9 cellular contexts compared by ENCODE assay signal in the genomic region with DNA sequence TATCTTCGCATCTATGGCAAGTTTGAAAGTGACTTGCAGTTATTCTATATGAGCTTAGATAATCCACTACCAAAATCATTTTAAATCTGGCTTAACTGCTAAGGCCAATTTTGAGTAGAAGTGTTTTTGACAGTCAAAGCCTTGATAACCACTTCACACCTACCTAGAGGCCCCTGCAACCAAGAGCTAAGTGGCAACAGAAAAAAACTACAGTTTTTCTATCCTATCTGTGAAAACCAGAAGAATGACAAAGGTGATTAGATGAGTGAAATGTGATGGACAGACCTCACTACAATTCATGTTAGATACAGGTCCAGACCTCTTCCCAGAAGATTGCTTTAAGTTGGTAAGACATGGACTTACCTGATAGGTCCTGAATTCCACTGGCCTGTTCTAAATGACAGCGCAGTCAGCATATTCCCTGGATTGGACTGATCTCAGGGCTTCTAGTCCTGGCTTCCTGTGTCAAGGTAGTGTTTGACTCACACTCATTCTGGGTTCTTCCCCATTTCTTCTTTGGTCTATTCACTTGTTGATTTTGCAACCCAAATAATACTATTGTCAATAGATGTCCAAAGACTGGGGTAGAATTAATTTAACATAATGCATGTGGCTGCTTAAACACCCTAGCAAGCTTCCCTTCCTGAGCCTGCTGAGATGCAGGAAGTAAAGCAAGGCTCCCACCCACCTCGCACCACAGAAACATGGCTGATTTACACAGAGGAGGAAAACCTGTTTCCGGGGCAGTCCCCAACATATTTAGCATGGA.
DNase-seq lines count a peak whose midpoint lies in the region; ATAC-seq lines count a peak whose summit lies in the region.
"Had no signal": no experiment of that assay in that cellular context is flagged by ENCODE, and none has a peak within 500 bp of the region (broad histone marks: within the 10 kb centered on the region; RNA-seq: fewer than 3 reads in every experiment).

No MANE protein-coding gene starts in this region.

- H3K4me1 Mint-ChIP-seq in activated T-cell treated with anti-CD3 and anti-CD28 coated beads, Interleukin-2, amount 50 U/mL, for 4 hours (ENCODE audit: low read depth) = peaks cover 60% of the 10 kb centered on the region

- H3K9me3 Mint-ChIP-seq in activated T-cell treated with anti-CD3 and anti-CD28 coated beads, Interleukin-2, amount 50 U/mL, for 4 hours = no peaks in the 10 kb centered on the region

- DNase-seq in activated T-cell treated with anti-CD3 and anti-CD28 coated beads, Interleukin-2, amount 50 U/mL, for 4 hours = no peak
- DNase-seq in stimulated activated CD4-positive, alpha-beta T cell treated with anti-CD3 and anti-CD28 coated beads, Interleukin-1b, Interleukin-23, amount 100 ng/mL, for 4 hours (ENCODE audit: low read depth in 2 of 2) = peak; percentile 8 to 12
- DNase-seq in HK-2 (ENCODE audit: unreplicated experiment) (no peak), NCI-H1436 treated with DMSO at 0.1 percent for 48 hours (lab: John Stamatoyannopoulos, UW) (no peak), pons (ENCODE audit: low spot score) (no peak), COR-L47 (lab: John Stamatoyannopoulos, UW) (no peak)

- H3K27me3 Mint-ChIP-seq in activated T-cell treated with anti-CD3 and anti-CD28 coated beads, Interleukin-2, amount 50 U/mL, for 4 hours (ENCODE audit: low read depth) = no peaks in the 10 kb centered on the region

- no peaks in the 10 kb centered on the region for H3K36me3 Mint-ChIP-seq in activated T-cell treated with anti-CD3 and anti-CD28 coated beads, Interleukin-2, amount 50 U/mL, for 4 hours (ENCODE audit: insufficient read depth)

- no peak overlapping the region for H3K4me3 Mint-ChIP-seq in activated T-cell treated with anti-CD3 and anti-CD28 coated beads, Interleukin-2, amount 50 U/mL, for 4 hours

- peak; percentile 51 for ATAC-seq in GM18868 (IDR thresholded peaks at IDR 0.05; ENCODE audit: unreplicated experiment)
- peak; percentile 50 for ATAC-seq in HG03378 (IDR thresholded peaks at IDR 0.05; ENCODE audit: unreplicated experiment)
- peak; percentile 81 to 85 for ATAC-seq in activated T-cell treated with anti-CD3 and anti-CD28 coated beads, Interleukin-2, amount 50 U/mL, for 4 hours
- ATAC-seq: HCT116 had no signal

Comparison
In these comparisons a context has a peak if more than half of its experiments do, and no peak if none do; other contexts are left out.
1. DNase-seq: peak in stimulated activated CD4-positive, alpha-beta T cell treated with anti-CD3 and anti-CD28 coated beads, Interleukin-1b, Interleukin-23, amount 100 ng/mL, for 4 hours (2 of 2); none in activated T-cell treated with anti-CD3 and anti-CD28 coated beads, Interleukin-2, amount 50 U/mL, for 4 hours (single experiment), HK-2 (single experiment), NCI-H1436 treated with DMSO at 0.1 percent for 48 hours (single experiment), pons (single experiment) and COR-L47 (single experiment).
2. Peak in every context shown above with its lines, with median percentiles within 50 percentile points of each other: ATAC-seq.